ENCODE assay signal across 8 cellular contexts in the genomic region with DNA sequence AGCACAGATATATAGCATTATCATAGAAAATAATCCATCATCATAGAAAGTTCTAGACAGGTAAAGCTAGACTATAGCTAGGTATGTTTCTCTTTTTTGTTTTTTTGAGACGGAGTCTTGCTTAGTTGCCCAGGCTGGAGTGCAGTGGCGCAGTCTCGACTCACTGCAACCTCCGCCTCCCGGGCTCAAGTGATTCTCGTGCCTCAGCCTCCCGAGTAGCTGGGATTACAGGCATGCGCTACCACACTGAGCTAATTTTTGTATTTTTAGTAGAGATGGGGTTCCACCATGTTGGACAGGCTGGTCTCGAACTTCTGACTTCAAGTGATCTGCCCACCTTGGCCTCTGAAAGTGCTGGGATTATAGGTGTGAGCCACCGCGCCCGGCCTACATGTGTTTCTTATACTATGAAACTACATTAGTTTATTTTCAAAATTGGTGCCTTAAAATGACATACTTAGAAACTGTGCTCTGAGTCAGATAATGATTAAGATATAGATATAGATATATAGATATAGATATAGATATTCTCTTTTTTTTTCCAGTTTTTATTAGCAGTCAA. TPM values are rescaled to one million over a fixed set of nuclear protein-coding genes. Genes with fewer than 3 reads are reported as not detected.
DNase-seq lines count a peak whose midpoint lies in the region; ATAC-seq, FAIRE-seq and TF ChIP-seq lines count a peak whose summit lies in the region.
"Not testable (repeated sequence)": the region's sequence is repeated elsewhere in the genome, so short reads cannot be mapped to it uniquely, and the experiment has no call there.

No MANE protein-coding gene starts in this region.

- not testable (repeated sequence) for H3K9me1 ChIP-seq in IMR-90 (ENCODE audit: insufficient read depth, low read length); endothelial cell of umbilical vein (replicated peaks; ENCODE audit: control insufficient read depth, extremely low read depth, insufficient read depth, low read length)

- ATAC-seq in CD4-positive, CD25-positive, alpha-beta regulatory T cell (ENCODE audit: low read depth in 2 of 2); IMR-90 (ENCODE audit: low read depth); activated naive CD8-positive, alpha-beta T cell treated with anti-CD3 and anti-CD28 coated beads, Interleukin-2, amount 50 U/mL, for 24 hours: not testable (repeated sequence)

- not testable (repeated sequence) for TF ChIP-seq POLR2A in IMR-90 (IDR thresholded peaks at IDR 0.05; ENCODE audit: low read depth, low read length); endothelial cell of umbilical vein (IDR thresholded peaks at IDR 0.05; ENCODE audit: low read depth, low read length); suprapubic skin (IDR thresholded peaks at IDR 0.05)

- FAIRE-seq in endothelial cell of umbilical vein (lab: Jason Lieb, UNC), result not testable (repeated sequence)

- peak overlapping the region in 2 of 3 donors; percentile 51 to 92 for H3K27ac Mint-ChIP-seq in CD4-positive, CD25-positive, alpha-beta regulatory T cell
- peak overlapping the region; percentile 37 for H3K27ac Mint-ChIP-seq in T-helper 2 cell treated with Interferon-gamma antibody and Interleukin-4, amounts not matched to agents 5 μg/mL and 100 μg/mL, for 36 hours
- not testable (repeated sequence) for H3K27ac Mint-ChIP-seq in activated naive CD8-positive, alpha-beta T cell treated with anti-CD3 and anti-CD28 coated beads, Interleukin-2, amount 50 U/mL, for 24 hours
- peak overlapping the region in 5 of 6 donors; percentile 10 to 94 (median 46) for H3K27ac Mint-ChIP-seq in immature natural killer cell

- H4K5ac ChIP-seq in IMR-90 (ENCODE audit: low read depth, low read length), result not testable (repeated sequence)

- H3K4me3 ChIP-seq in CD4-positive, CD25-positive, alpha-beta regulatory T cell (ENCODE audit: low read depth, low read length), result peak overlapping the region; percentile 82
- H3K4me3 ChIP-seq in IMR-90 (ENCODE audit: insufficient read depth, low read depth, low read length) (peak overlapping the region; percentile 80), endothelial cell of umbilical vein (replicated peaks in 1 of 3; ENCODE audit: insufficient read depth in 1 of 3, low read depth in 1 of 3, low read length in 3 of 3) (peak overlapping the region; percentile 92 to 100 (median 100)), osteoblast (ENCODE audit: insufficient read depth, low read length) (peak overlapping the region; percentile 79), suprapubic skin (peak overlapping the region; percentile 89)

- not testable (repeated sequence) for H2BK20ac ChIP-seq in IMR-90 (ENCODE audit: low read depth, low read length)

- H2BK15ac ChIP-seq in IMR-90 (ENCODE audit: low read depth, low read length), result not testable (repeated sequence)

- peaks cover 26 to 51% (median 36%) of the 10 kb centered on the region in 4 donors for H3K4me1 Mint-ChIP-seq in CD4-positive, CD25-positive, alpha-beta regulatory T cell
- H3K4me1 Mint-ChIP-seq in T-helper 2 cell treated with Interferon-gamma antibody and Interleukin-4, amounts not matched to agents 5 μg/mL and 100 μg/mL, for 36 hours (ENCODE audit: low read depth), result peaks cover 31% of the 10 kb centered on the region
- peaks cover 27% of the 10 kb centered on the region for H3K4me1 Mint-ChIP-seq in activated naive CD8-positive, alpha-beta T cell treated with anti-CD3 and anti-CD28 coated beads, Interleukin-2, amount 50 U/mL, for 24 hours
- peaks cover 33 to 57% of the 10 kb centered on the region in 2 donors for H3K4me1 Mint-ChIP-seq in immature natural killer cell

- not testable (repeated sequence) for H2AK9ac ChIP-seq in IMR-90 (replicated peaks; ENCODE audit: low read depth, low read length, poor library complexity)

- not testable (repeated sequence) for H3K18ac ChIP-seq in IMR-90 (ENCODE audit: low read depth, low read length)

- not testable (repeated sequence) for H3K23ac ChIP-seq in IMR-90 (ENCODE audit: low read depth, low read length)

- not testable (repeated sequence) for H2BK5ac ChIP-seq in IMR-90 (ENCODE audit: low read depth, low read length, poor library complexity, severe bottlenecking)

- not testable (repeated sequence) for TF ChIP-seq EP300 in suprapubic skin (IDR thresholded peaks at IDR 0.05)

- WGBS in IMR-90 (ENCODE audit: extremely low coverage in 2 of 2, insufficient read length in 1 of 2), 2 experiments, result 100% methylated on average over 4 of the region's 12 CpGs; no CpG with 5 or more reads in 1 of the 2 experiments
- WGBS in suprapubic skin, result 88% methylated on average over 12 of the region's 12 CpGs

- peak overlapping the region; percentile 92 to 99 (median 97) for H3K4me3 Mint-ChIP-seq in CD4-positive, CD25-positive, alpha-beta regulatory T cell
- H3K4me3 Mint-ChIP-seq in T-helper 2 cell treated with Interferon-gamma antibody and Interleukin-4, amounts not matched to agents 5 μg/mL and 100 μg/mL, for 36 hours, result peak overlapping the region; percentile 99
- H3K4me3 Mint-ChIP-seq in activated naive CD8-positive, alpha-beta T cell treated with anti-CD3 and anti-CD28 coated beads, Interleukin-2, amount 50 U/mL, for 24 hours, result peak overlapping the region; percentile 97
- peak overlapping the region; percentile 30 to 97 (median 68) for H3K4me3 Mint-ChIP-seq in immature natural killer cell

- H3K4ac ChIP-seq in IMR-90 (ENCODE audit: low read depth, low read length), result not testable (repeated sequence)

- intact Hi-C loops in IMR-90 (cut with micrococcal nuclease); endothelial cell of umbilical vein (cut with micrococcal nuclease): not testable (repeated sequence)

- in situ Hi-C loops in IMR-90 (cut with MboI; ENCODE audit: low sequenced_read_pairs), result not testable (repeated sequence)

- CTCF ChIA-PET in IMR-90 (lab: Yijun Ruan, JAX); endothelial cell of umbilical vein (lab: Charles Lee): not testable (repeated sequence)

- TF ChIP-seq CTCF in IMR-90 (conservative IDR thresholded peaks at IDR 0.05; ENCODE audit: low read depth, low read length); endothelial cell of umbilical vein (IDR thresholded peaks at IDR 0.05; ENCODE audit: extremely low read depth in 1 of 2, insufficient read depth in 1 of 2, low read depth in 1 of 2, low read length in 2 of 2); osteoblast (IDR thresholded peaks at IDR 0.05; ENCODE audit: extremely low read depth, low read depth, low read length); suprapubic skin (IDR thresholded peaks at IDR 0.05): not testable (repeated sequence)

- H3K14ac ChIP-seq in IMR-90 (replicated peaks; ENCODE audit: low read depth, low read length), result not testable (repeated sequence)

- DNase-seq in CD4-positive, CD25-positive, alpha-beta regulatory T cell; IMR-90; T-helper 2 cell treated with Interferon-gamma antibody and Interleukin-4, amounts not matched to agents 5 μg/mL and 100 μg/mL, for 36 hours (ENCODE audit: low spot score); activated naive CD8-positive, alpha-beta T cell treated with anti-CD3 and anti-CD28 coated beads, Interleukin-2, amount 50 U/mL, for 24 hours; endothelial cell of umbilical vein (ENCODE audit: low read depth, low spot score); immature natural killer cell; osteoblast (ENCODE audit: insufficient read length, low spot score, missing footprints); suprapubic skin (ENCODE audit: low spot score in 2 of 2): not testable (repeated sequence)

- peaks cover 20% of the 10 kb centered on the region for H3K36me3 Mint-ChIP-seq in CD4-positive, CD25-positive, alpha-beta regulatory T cell
- H3K36me3 Mint-ChIP-seq in T-helper 2 cell treated with Interferon-gamma antibody and Interleukin-4, amounts not matched to agents 5 μg/mL and 100 μg/mL, for 36 hours (ENCODE audit: low read depth), result peaks cover 41% of the 10 kb centered on the region
- H3K36me3 Mint-ChIP-seq in activated naive CD8-positive, alpha-beta T cell treated with anti-CD3 and anti-CD28 coated beads, Interleukin-2, amount 50 U/mL, for 24 hours (ENCODE audit: low read depth), result peaks cover 36% of the 10 kb centered on the region
- H3K36me3 Mint-ChIP-seq in immature natural killer cell, result peaks cover 0 to 11% (median 7%) of the 10 kb centered on the region in 3 donors

- H3K79me2 ChIP-seq in endothelial cell of umbilical vein (ENCODE audit: control insufficient read depth, insufficient read depth, low read length) (peaks cover 58% of the 10 kb centered on the region), osteoblast (ENCODE audit: insufficient read depth, low read length) (peaks cover 59% of the 10 kb centered on the region)

- dilution Hi-C loops in IMR-90 (cut with HindIII; ENCODE audit: low sequenced_read_pairs, unreplicated experiment); endothelial cell of umbilical vein (cut with MboI; ENCODE audit: extremely low pct_ligation_motif_present, low sequenced_read_pairs): not testable (repeated sequence)

- POLR2A ChIA-PET in IMR-90 (lab: Charles Lee; ENCODE audit: unreplicated experiment), result not testable (repeated sequence)
- POLR2A ChIA-PET in endothelial cell of umbilical vein (lab: Charles Lee), result interaction anchor here (0.5 kb wide), 1 partner anchor 8 kb away, joined by 5 read pairs; no protein-coding TSS in a partner anchor

- not testable (repeated sequence) for H4K8ac ChIP-seq in IMR-90 (ENCODE audit: low read depth in 2 of 2, low read length in 2 of 2)

- H3K9me3 ChIP-seq in CD4-positive, CD25-positive, alpha-beta regulatory T cell (ENCODE audit: control insufficient read depth in 2 of 2, low read length in 2 of 2); IMR-90 (ENCODE audit: control insufficient read depth, insufficient read depth, low read length); endothelial cell of umbilical vein (replicated peaks; ENCODE audit: control insufficient read depth, insufficient read depth, low read length); osteoblast (ENCODE audit: low read depth, low read length); suprapubic skin: not testable (repeated sequence)

- peak overlapping the region; percentile 23 for H3K27ac ChIP-seq in CD4-positive, CD25-positive, alpha-beta regulatory T cell (ENCODE audit: insufficient read depth, low read length, poor library complexity, severe bottlenecking)
- not testable (repeated sequence) for H3K27ac ChIP-seq in IMR-90 (ENCODE audit: insufficient read depth, low read length); endothelial cell of umbilical vein (ENCODE audit: insufficient read depth, low read depth, low read length); suprapubic skin
- peak overlapping the region; percentile 16 for H3K27ac ChIP-seq in osteoblast (ENCODE audit: low read depth, low read length)

- TSS peak; percentile 31 for BruUV-seq in IMR-90 (replicated peaks; lab: Mats Ljungman, UMichigan)
- BruUV-seq in endothelial cell of umbilical vein (replicated peaks; lab: Mats Ljungman, UMichigan), result not testable (repeated sequence)

- H3K4me2 ChIP-seq in IMR-90 (ENCODE audit: low read depth, low read length) (peak overlapping the region; percentile 76), endothelial cell of umbilical vein (ENCODE audit: insufficient read depth, low read length) (peak overlapping the region; percentile 99), osteoblast (ENCODE audit: insufficient read depth, low read length) (peak overlapping the region; percentile 84)

- not testable (repeated sequence) for H3K27me3 ChIP-seq in CD4-positive, CD25-positive, alpha-beta regulatory T cell (ENCODE audit: control insufficient read depth, insufficient read depth, low read length); IMR-90 (ENCODE audit: control insufficient read depth, insufficient read depth, low read length); endothelial cell of umbilical vein (ENCODE audit: control insufficient read depth in 2 of 2, insufficient read depth in 2 of 2, low read length in 2 of 2); osteoblast (ENCODE audit: insufficient read depth, low read length); suprapubic skin

- not testable (repeated sequence) for H4K91ac ChIP-seq in IMR-90 (ENCODE audit: insufficient read depth, low read depth, low read length)

- H3K9ac ChIP-seq in IMR-90 (ENCODE audit: low read depth, low read length) (peak overlapping the region; percentile 87; the same call in 1 of the 2 replicates), endothelial cell of umbilical vein (replicated peaks; ENCODE audit: extremely low read depth, insufficient read depth, low read length) (peak overlapping the region; percentile 97)

- H3K56ac ChIP-seq in IMR-90 (ENCODE audit: extremely low read depth, insufficient read depth, low read length), result not testable (repeated sequence)

- peaks cover 13% of the 10 kb centered on the region for H3K36me3 ChIP-seq in CD4-positive, CD25-positive, alpha-beta regulatory T cell (ENCODE audit: control insufficient read depth, insufficient read depth, low read length)
- not testable (repeated sequence) for H3K36me3 ChIP-seq in IMR-90 (ENCODE audit: control insufficient read depth, insufficient read depth, low read length); endothelial cell of umbilical vein (ENCODE audit: control insufficient read depth in 2 of 2, extremely low read depth in 1 of 2, insufficient read depth in 2 of 2, low read length in 2 of 2); osteoblast (ENCODE audit: insufficient read depth, low read length); suprapubic skin

- H3K79me1 ChIP-seq in IMR-90 (ENCODE audit: low read depth in 1 of 2, low read length in 2 of 2), result peaks cover 8 to 22% of the 10 kb centered on the region in 2 experiments

- H2AK5ac ChIP-seq in IMR-90 (ENCODE audit: low read depth, low read length), result not testable (repeated sequence)

- H2AFZ ChIP-seq in IMR-90 (replicated peaks; ENCODE audit: low read length, poor library complexity); endothelial cell of umbilical vein (ENCODE audit: low read depth, low read length); osteoblast (ENCODE audit: low read length): not testable (repeated sequence)

- H4K20me1 ChIP-seq in IMR-90 (ENCODE audit: insufficient read depth, low read length), result peaks cover 19% of the 10 kb centered on the region; the same call in 1 of the 2 replicates
- not testable (repeated sequence) for H4K20me1 ChIP-seq in endothelial cell of umbilical vein (replicated peaks; ENCODE audit: control insufficient read depth, extremely low read depth, insufficient read depth, low read length)
- peaks cover 13% of the 10 kb centered on the region for H4K20me1 ChIP-seq in osteoblast (ENCODE audit: insufficient read depth, low read length)

- peaks cover 0 to 12% (median 0%) of the 10 kb centered on the region in 7 donors for H3K9me3 Mint-ChIP-seq in CD4-positive, CD25-positive, alpha-beta regulatory T cell
- peaks cover 18% of the 10 kb centered on the region for H3K9me3 Mint-ChIP-seq in T-helper 2 cell treated with Interferon-gamma antibody and Interleukin-4, amounts not matched to agents 5 μg/mL and 100 μg/mL, for 36 hours
- H3K9me3 Mint-ChIP-seq in activated naive CD8-positive, alpha-beta T cell treated with anti-CD3 and anti-CD28 coated beads, Interleukin-2, amount 50 U/mL, for 24 hours; immature natural killer cell: not testable (repeated sequence)

- H3K4me1 ChIP-seq in CD4-positive, CD25-positive, alpha-beta regulatory T cell (ENCODE audit: control insufficient read depth, insufficient read depth, low read length, poor library complexity, severe bottlenecking), result peaks cover 24% of the 10 kb centered on the region
- H3K4me1 ChIP-seq in IMR-90 (ENCODE audit: control insufficient read depth, insufficient read depth, low read length), result not testable (repeated sequence)
- H3K4me1 ChIP-seq in endothelial cell of umbilical vein (ENCODE audit: control insufficient read depth, extremely low read depth, insufficient read depth, low read length) (peaks cover 30% of the 10 kb centered on the region), osteoblast (ENCODE audit: insufficient read depth, low read length) (peaks cover 16% of the 10 kb centered on the region), suprapubic skin (peaks cover 25% of the 10 kb centered on the region)

- TF ChIP-seq RAD21 in IMR-90 (IDR thresholded peaks at IDR 0.05; ENCODE audit: low read length), result not testable (repeated sequence)

- H2BK120ac ChIP-seq in IMR-90 (ENCODE audit: low read depth, low read length), result not testable (repeated sequence)

- not testable (repeated sequence) for H3K27me3 Mint-ChIP-seq in CD4-positive, CD25-positive, alpha-beta regulatory T cell; T-helper 2 cell treated with Interferon-gamma antibody and Interleukin-4, amounts not matched to agents 5 μg/mL and 100 μg/mL, for 36 hours (ENCODE audit: low read depth); activated naive CD8-positive, alpha-beta T cell treated with anti-CD3 and anti-CD28 coated beads, Interleukin-2, amount 50 U/mL, for 24 hours; immature natural killer cell (ENCODE audit: low read depth in 3 of 3)

RNA-seq across cellular contexts. Expression of gene C2orf69, which starts 1.5 kb away (rescaled TPM):
- total RNA-seq in CD4-positive, CD25-positive, alpha-beta regulatory T cell, result 17.2 TPM
- 10 to 100 TPM; 12.4 to 16.1 (median 14.3) TPM for polyA plus RNA-seq in CD4-positive, CD25-positive, alpha-beta regulatory T cell
- 4.7 and 11.1 TPM in 2 replicates for total RNA-seq in IMR-90 (2012; rRNA removed)
- polyA plus RNA-seq in IMR-90 (2012; rRNA removed), result 3.0 and 3.1 TPM in 2 replicates
- 1.3 and 1.8 TPM in 2 replicates for polyA plus RNA-seq in IMR-90 (2012; cell fraction: cytosol; rRNA removed)
- 1.3 and 1.4 TPM in 2 replicates for polyA plus RNA-seq in IMR-90 (2012; cell fraction: nucleus; rRNA removed; ENCODE audit: low replicate concordance)
- 11.4 and 12.9 TPM in 2 replicates for total RNA-seq in endothelial cell of umbilical vein
- 1.7 and 2.0 TPM in 2 replicates for polyA plus RNA-seq in endothelial cell of umbilical vein
- 1.9 and 2.3 TPM in 2 replicates for polyA plus RNA-seq in endothelial cell of umbilical vein (2011; cell fraction: cytosol; rRNA removed)
- polyA plus RNA-seq in endothelial cell of umbilical vein (2011; cell fraction: nucleus; rRNA removed), result 0.94 and 1.7 TPM in 2 replicates
- 6.9 and 9.9 TPM in 2 replicates for polyA plus RNA-seq in endothelial cell of umbilical vein (2012)
- 3.1 and 3.4 TPM in 2 replicates for polyA minus RNA-seq in endothelial cell of umbilical vein
- 4.0 TPM for polyA minus RNA-seq in endothelial cell of umbilical vein (2011; cell fraction: cytosol; rRNA and poly(A)+ RNA removed)
- 3.3 and 4.4 TPM in 2 replicates for polyA minus RNA-seq in endothelial cell of umbilical vein (2011; cell fraction: nucleus; rRNA and poly(A)+ RNA removed)
- 1 to 10 TPM; 3.8 to 7.6 (median 4.8) TPM for polyA plus RNA-seq in immature natural killer cell
- 20.3 and 21.8 TPM in 2 replicates for total RNA-seq in osteoblast
- 10 to 100 TPM; 10.9 to 15.5 (median 11.7) TPM for total RNA-seq in suprapubic skin

RNA-seq across cellular contexts. Expression of gene TYW5, which starts 42.7 kb away (rescaled TPM):
- total RNA-seq in CD4-positive, CD25-positive, alpha-beta regulatory T cell, result 14.1 TPM
- polyA plus RNA-seq in CD4-positive, CD25-positive, alpha-beta regulatory T cell, result 1 to 10 TPM; 4.0 to 5.1 (median 4.5) TPM
- 3.8 and 6.9 TPM in 2 replicates for total RNA-seq in IMR-90 (2012; rRNA removed)
- 3.2 and 4.0 TPM in 2 replicates for polyA plus RNA-seq in IMR-90 (2012; rRNA removed)
- 0.36 and 0.38 TPM in 2 replicates for polyA plus RNA-seq in IMR-90 (2012; cell fraction: cytosol; rRNA removed)
- polyA plus RNA-seq in IMR-90 (2012; cell fraction: nucleus; rRNA removed; ENCODE audit: low replicate concordance), result 1.4 and 9.5 TPM in 2 replicates
- total RNA-seq in endothelial cell of umbilical vein, result 8.5 and 8.9 TPM in 2 replicates
- polyA plus RNA-seq in endothelial cell of umbilical vein, result 1.7 and 2.6 TPM in 2 replicates
- polyA plus RNA-seq in endothelial cell of umbilical vein (2011; cell fraction: cytosol; rRNA removed), result 2.3 and 2.8 TPM in 2 replicates
- polyA plus RNA-seq in endothelial cell of umbilical vein (2011; cell fraction: nucleus; rRNA removed), result 9.7 and 12.6 TPM in 2 replicates
- polyA plus RNA-seq in endothelial cell of umbilical vein (2012), result 6.6 and 6.9 TPM in 2 replicates
- polyA minus RNA-seq in endothelial cell of umbilical vein, result 3.2 and 4.4 TPM in 2 replicates
- polyA minus RNA-seq in endothelial cell of umbilical vein (2011; cell fraction: cytosol; rRNA and poly(A)+ RNA removed), result 1.4 TPM
- 9.4 and 13.2 TPM in 2 replicates for polyA minus RNA-seq in endothelial cell of umbilical vein (2011; cell fraction: nucleus; rRNA and poly(A)+ RNA removed)
- 1 to 10 TPM; 1.3 to 4.3 (median 2.5) TPM for polyA plus RNA-seq in immature natural killer cell
- total RNA-seq in osteoblast, result 7.6 and 8.3 TPM in 2 replicates
- total RNA-seq in suprapubic skin, result 10 to 100 TPM in 1 of 4 donors, 1 to 10 TPM in 3; 3.9 to 18.0 (median 5.1) TPM

RNA-seq across cellular contexts. Expression of gene MAIP1, which starts 42.7 kb away (rescaled TPM):
- 23.3 TPM for total RNA-seq in CD4-positive, CD25-positive, alpha-beta regulatory T cell
- 10 to 100 TPM; 17.7 to 25.5 (median 20.4) TPM for polyA plus RNA-seq in CD4-positive, CD25-positive, alpha-beta regulatory T cell
- total RNA-seq in IMR-90 (2012; rRNA removed) (16.8 and 18.3 TPM in 2 replicates), endothelial cell of umbilical vein (17.7 and 17.9 TPM in 2 replicates), osteoblast (26.8 and 33.3 TPM in 2 replicates), suprapubic skin (10 to 100 TPM; 24.5 to 36.0 (median 25.5) TPM)
- polyA plus RNA-seq in IMR-90 (2012; rRNA removed) (14.2 and 15.0 TPM in 2 replicates), endothelial cell of umbilical vein (12.0 and 14.4 TPM in 2 replicates), immature natural killer cell (10 to 100 TPM in 2 of 3 donors, 1 to 10 TPM in 1; 9.1 to 20.5 (median 12.6) TPM)
- polyA plus RNA-seq in IMR-90 (2012; cell fraction: cytosol; rRNA removed), result 2.8 and 8.5 TPM in 2 replicates
- polyA plus RNA-seq in IMR-90 (2012; cell fraction: nucleus; rRNA removed; ENCODE audit: low replicate concordance), result 5.5 TPM in 2 replicates
- 12.1 and 14.4 TPM in 2 replicates for polyA plus RNA-seq in endothelial cell of umbilical vein (2011; cell fraction: cytosol; rRNA removed)
- 6.8 and 7.4 TPM in 2 replicates for polyA plus RNA-seq in endothelial cell of umbilical vein (2011; cell fraction: nucleus; rRNA removed)
- 19.5 and 25.0 TPM in 2 replicates for polyA plus RNA-seq in endothelial cell of umbilical vein (2012)
- polyA minus RNA-seq in endothelial cell of umbilical vein, result 6.6 and 9.5 TPM in 2 replicates
- polyA minus RNA-seq in endothelial cell of umbilical vein (2011; cell fraction: cytosol; rRNA and poly(A)+ RNA removed), result 15.2 TPM
- polyA minus RNA-seq in endothelial cell of umbilical vein (2011; cell fraction: nucleus; rRNA and poly(A)+ RNA removed), result 13.5 and 13.8 TPM in 2 replicates
